In genomic region chr3:181488536-181488935, GRCh38 we compare ENCODE assay signal across 22 cellular contexts.
"Had no signal": no experiment of that assay in that cellular context is flagged by ENCODE, and none has a peak within 500 bp of the region (broad histone marks: within the 10 kb centered on the region; RNA-seq: fewer than 3 reads in every experiment).

No MANE protein-coding gene starts in this region.

- H3K9me3 Mint-ChIP-seq: endodermal cell had no signal

- ATAC-seq: gastrocnemius medialis; natural killer cell treated with Interleukin-12 subunit alpha and Interleukin-12 subunit beta and Interleukin-15 and Interleukin-18, amount 100 ng/mL, for 72 hours; psoas muscle; right cardiac atrium had no signal

- H3K4me1 Mint-ChIP-seq: central memory CD8-positive, alpha-beta T cell; memory B cell had no signal

- H3K36me3 Mint-ChIP-seq: activated naive CD8-positive, alpha-beta T cell; memory B cell; natural killer cell treated with Interleukin-12 subunit alpha and Interleukin-12 subunit beta and Interleukin-15 and Interleukin-18, amount 100 ng/mL, for 72 hours had no signal

- DNase-seq: activated CD4-positive, alpha-beta T cell treated with anti-CD3 and anti-CD28 coated beads for 1 hour; activated CD8-positive, alpha-beta memory T cell treated with anti-CD3 and anti-CD28 coated beads for 24 hours; activated CD8-positive, alpha-beta memory T cell treated with anti-CD3 and anti-CD28 coated beads, Interleukin-2, amount 50 U/mL, for 4 hours; activated naive CD4-positive, alpha-beta T cell; activated T-cell treated with anti-CD3 and anti-CD28 coated beads, Interleukin-2, amount 50 U/mL, for 24 hours; adrenal gland; endodermal cell; esophagus squamous epithelium; gastrocnemius medialis; ovary; psoas muscle; right cardiac atrium; stimulated activated CD4-positive, alpha-beta T cell treated with anti-CD3 and anti-CD28 coated beads, Interleukin-1b, Interleukin-23, amount 100 ng/mL, for 48 hours; T-helper 9 cell; transverse colon; uterus had no signal

- H3K27ac ChIP-seq: adrenal gland, coronary artery, esophagus squamous epithelium, gastrocnemius medialis, ovary, psoas muscle, transverse colon, uterus had no signal

- H3K4me3 Mint-ChIP-seq: activated naive CD8-positive, alpha-beta T cell; activated T-cell treated with anti-CD3 and anti-CD28 coated beads, Interleukin-2, amount 50 U/mL, for 24 hours; central memory CD8-positive, alpha-beta T cell; endodermal cell; memory B cell; natural killer cell treated with Interleukin-12 subunit alpha and Interleukin-12 subunit beta and Interleukin-15 and Interleukin-18, amount 100 ng/mL, for 72 hours; stimulated activated naive CD8-positive, alpha-beta T cell treated with anti-CD3 and anti-CD28 coated beads, Interleukin-15, Interleukin-2, amounts not matched to agents 100 ng/mL and 50 ng/mL, for 24 hours had no signal

- H3K27me3 Mint-ChIP-seq: activated naive CD8-positive, alpha-beta T cell; activated T-cell treated with anti-CD3 and anti-CD28 coated beads, Interleukin-2, amount 50 U/mL, for 24 hours; central memory CD8-positive, alpha-beta T cell; natural killer cell treated with Interleukin-12 subunit alpha and Interleukin-12 subunit beta and Interleukin-15 and Interleukin-18, amount 100 ng/mL, for 72 hours; stimulated activated naive CD8-positive, alpha-beta T cell treated with anti-CD3 and anti-CD28 coated beads, Interleukin-15, Interleukin-2, amounts not matched to agents 100 ng/mL and 50 ng/mL, for 24 hours had no signal
